In genomic region chr1:20732588-20733360, GRCh38 we compare ENCODE assay signal across 8 cellular contexts. TPM values are rescaled to one million over a fixed set of nuclear protein-coding genes. Genes with fewer than 3 reads are reported as not detected.
DNase-seq lines count a peak whose midpoint lies in the region; ATAC-seq and TF ChIP-seq lines count a peak whose summit lies in the region.

Gene SH2D5 (minus strand): TSS chr1:20732703. CDS start chr1:20728044, 4,659 bp downstream.

- BruUV-seq in A673 (replicated peaks; lab: Mats Ljungman, UMichigan): no TSS peak

- peaks cover 12% of the 10 kb centered on the region for H3K4me1 ChIP-seq in A673 (ENCODE audit: insufficient read depth, low read length, poor library complexity, severe bottlenecking)
- peaks cover 20% of the 10 kb centered on the region for H3K4me1 ChIP-seq in mononuclear cell (ENCODE audit: insufficient read depth, low read length)

- peak; percentile 52 for TF ChIP-seq CTCF in A673 (conservative IDR thresholded peaks at IDR 0.05; ENCODE audit: low read depth, low read length)

- intact Hi-C loops in A673 (cut with micrococcal nuclease; ENCODE audit: unreplicated experiment): loop anchor here (2.0 kb wide), 1 partner anchor 36 kb away; no protein-coding TSS in a partner anchor

- H3K27me3 ChIP-seq in A673 (replicated peaks; ENCODE audit: insufficient read depth, low read depth, low read length, poor library complexity): peaks cover 5% of the 10 kb centered on the region
- H3K27me3 ChIP-seq in mononuclear cell (ENCODE audit: insufficient read depth, low read length): peaks cover 37% of the 10 kb centered on the region

- TF ChIP-seq POLR2A in GM18505 (IDR thresholded peaks at IDR 0.05; ENCODE audit: borderline replicate concordance, extremely low read depth, insufficient read depth, insufficient read length): no peak

- POLR2A ChIA-PET in A673 (lab: Charles Lee; ENCODE audit: low non-redundant PET): no interaction called here

- CTCF ChIA-PET in A673 (lab: Charles Lee): interaction anchor here (1.0 kb wide), 1 partner anchor 36 kb away, joined by 3 read pairs; no protein-coding TSS in a partner anchor

- H3K27ac ChIP-seq in A673 (ENCODE audit: low read depth, low read length, poor library complexity, severe bottlenecking): no peak within 1 kb of the TSS

- H3K9me3 ChIP-seq in A673 (ENCODE audit: low read depth, low read length, poor library complexity, severe bottlenecking) (no peaks in the 10 kb centered on the region), mononuclear cell (ENCODE audit: low read depth, low read length) (no peaks in the 10 kb centered on the region)

- DNase-seq in A673 (ENCODE audit: low spot score): peak; percentile 89
- peak; percentile 90 for DNase-seq in NOMO-1 treated with DMSO at 0.1 percent for 48 hours (lab: John Stamatoyannopoulos, UW; ENCODE audit: unreplicated experiment)
- DNase-seq in activated CD8-positive, alpha-beta memory T cell treated with anti-CD3 and anti-CD28 coated beads, Interleukin-2, amount 50 U/mL, for 24 hours (ENCODE audit: extremely low read depth): peak; percentile 43
- DNase-seq in epidermal melanocyte (ENCODE audit: insufficient read length, low spot score): peak; percentile 55
- peak; percentile 59 to 69 for DNase-seq in stimulated activated CD8-positive, alpha-beta memory T cell treated with anti-CD3 and anti-CD28 coated beads, Interleukin-15, amount 100 ng/mL, for 48 hours (ENCODE audit: low read depth in 2 of 2)

- peaks cover 6% of the 10 kb centered on the region for H3K36me3 ChIP-seq in A673 (ENCODE audit: insufficient read depth, low read length, poor library complexity, severe bottlenecking)

- H3K4me3 ChIP-seq in A673 (ENCODE audit: low read depth, low read length, poor library complexity, severe bottlenecking) (peak within 1 kb of the TSS; percentile 47), mononuclear cell (ENCODE audit: low read length) (peak within 1 kb of the TSS; percentile 36)

- peak; percentile 49 for ATAC-seq in GM18505 (IDR thresholded peaks at IDR 0.05; ENCODE audit: unreplicated experiment)
- peak; percentile 63 for ATAC-seq in HG03439 (IDR thresholded peaks at IDR 0.05; ENCODE audit: unreplicated experiment)

RNA-seq across cellular contexts. Expression of gene SH2D5, which starts in this region (rescaled TPM):
- total RNA-seq in A673 (2021): 1.1 and 1.9 TPM in 2 replicates
- total RNA-seq in mononuclear cell: not detected
